Comparison of ENCODE assay signal across 35 cellular contexts in the genomic region with DNA sequence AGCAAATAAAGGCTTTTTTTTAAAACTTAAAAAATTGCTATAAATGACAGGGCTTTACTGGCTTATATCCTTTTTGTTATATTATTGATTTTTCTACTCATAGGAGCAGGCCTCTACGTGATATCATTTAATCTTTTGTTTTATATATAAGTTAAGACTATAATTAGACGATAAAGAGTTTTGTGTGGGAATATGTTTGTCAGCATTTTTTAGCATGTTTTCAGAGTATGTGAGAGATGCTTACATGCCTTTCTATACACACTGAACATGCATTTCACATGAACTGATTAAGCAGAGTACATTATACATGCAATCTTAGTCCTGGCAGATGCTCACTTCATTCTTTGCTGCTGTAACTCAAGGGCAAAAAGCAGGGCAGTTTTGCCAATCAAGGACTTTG. TPM values are rescaled to one million over a fixed set of nuclear protein-coding genes. Genes with fewer than 3 reads are reported as not detected.
"Had no signal": no experiment of that assay in that cellular context is flagged by ENCODE, and none has a peak within 500 bp of the region (broad histone marks: within the 10 kb centered on the region; RNA-seq: fewer than 3 reads in every experiment).

No MANE protein-coding gene starts in this region.

- FAIRE-seq: endometrium, islet of Langerhans, keratinocyte had no signal

- H3K4me1 ChIP-seq: esophagus squamous epithelium, gastrocnemius medialis, heart right ventricle, left lung, lower lobe of right lung had no signal

- H3K4me3 ChIP-seq: esophagus squamous epithelium, gastrocnemius medialis, heart right ventricle, left lung, lower lobe of right lung, mucosa of descending colon had no signal

- H3K36me3 ChIP-seq: esophagus squamous epithelium, gastrocnemius medialis, heart right ventricle, left lung, lower lobe of right lung had no signal

- H3K4me1 Mint-ChIP-seq: naive B cell; naive thymus-derived CD8-positive, alpha-beta T cell had no signal

- H3K9me3 Mint-ChIP-seq: dendritic cell treated with granulocyte-macrophage colony-stimulating factor and Interleukin-4, amounts not matched to agents 40 ng/mL and 50 ng/mL, for 4 days; effector memory CD8-positive, alpha-beta T cell; endodermal cell; mesothelial cell of epicardium; naive B cell; naive thymus-derived CD8-positive, alpha-beta T cell had no signal

- H3K36me3 Mint-ChIP-seq: mesothelial cell of epicardium; naive B cell; naive thymus-derived CD8-positive, alpha-beta T cell had no signal

- H3K4me3 Mint-ChIP-seq: dendritic cell treated with granulocyte-macrophage colony-stimulating factor and Interleukin-4, amounts not matched to agents 40 ng/mL and 50 ng/mL, for 4 days; effector memory CD8-positive, alpha-beta T cell; endodermal cell; mesothelial cell of epicardium; naive B cell; naive thymus-derived CD8-positive, alpha-beta T cell had no signal

- DNase-seq: cortex of kidney; effector CD8-positive, alpha-beta T cell; effector memory CD8-positive, alpha-beta T cell; endodermal cell; erythroblast; esophagus squamous epithelium; foreskin fibroblast; foreskin melanocyte; gastrocnemius medialis; glutamatergic neuron; head of caudate nucleus; heart right ventricle; hippocampal formation; left cardiac atrium; left lung; left ventricle myocardium superior; lower lobe of right lung; mesenchymal stem cell; mucosa of descending colon; naive B cell; naive thymus-derived CD8-positive, alpha-beta T cell had no signal

- H3K9me3 ChIP-seq: esophagus squamous epithelium, gastrocnemius medialis, left lung, lower lobe of right lung, mucosa of descending colon had no signal

- ATAC-seq: effector memory CD8-positive, alpha-beta T cell; esophagus mucosa; gastrocnemius medialis; heart right ventricle; left cardiac atrium; left lung; left ventricle myocardium superior; lower lobe of right lung; mucosa of descending colon; naive thymus-derived CD8-positive, alpha-beta T cell had no signal

- H3K27ac ChIP-seq: epithelial cell of prostate, esophagus squamous epithelium, gastrocnemius medialis, heart right ventricle, left lung, lower lobe of right lung had no signal

- H3K27ac Mint-ChIP-seq: dendritic cell treated with granulocyte-macrophage colony-stimulating factor and Interleukin-4, amounts not matched to agents 40 ng/mL and 50 ng/mL, for 4 days; effector memory CD8-positive, alpha-beta T cell; endodermal cell; mesothelial cell of epicardium; naive B cell; naive thymus-derived CD8-positive, alpha-beta T cell had no signal

RNA-seq across cellular contexts. Expression of gene KRT222, which starts 7.7 kb away (rescaled TPM):
- total RNA-seq: gastrocnemius medialis; glomerular endothelial cell; kidney epithelial cell; left ventricle myocardium superior; lung microvascular endothelial cell; mesothelial cell of epicardium; myocyte; naive thymus-derived CD8-positive, alpha-beta T cell had no signal

RNA-seq across cellular contexts. Expression of gene KRT24, which starts 30.9 kb away (rescaled TPM):
- total RNA-seq: dermis microvascular lymphatic vessel endothelial cell; endodermal cell; gastrocnemius medialis; glomerular endothelial cell; heart right ventricle; kidney epithelial cell; left cardiac atrium; left lung; left ventricle myocardium superior; lower leg skin; lower lobe of right lung; lung microvascular endothelial cell; mesenteric fat pad; mesothelial cell of epicardium; myocyte; naive thymus-derived CD8-positive, alpha-beta T cell had no signal
- polyA plus RNA-seq: heart right ventricle; naive thymus-derived CD8-positive, alpha-beta T cell had no signal
